In genomic region chr11:102798012-102798746, GRCh38 we compare ENCODE assay signal across 11 cellular contexts. TPM values are rescaled to one million over a fixed set of nuclear protein-coding genes. Genes with fewer than 3 reads are reported as not detected.
DNase-seq lines count a peak whose midpoint lies in the region; ATAC-seq and TF ChIP-seq lines count a peak whose summit lies in the region.
"Had no signal": no experiment of that assay in that cellular context is flagged by ENCODE, and none has a peak within 500 bp of the region (broad histone marks: within the 10 kb centered on the region; RNA-seq: fewer than 3 reads in every experiment).

Gene MMP1 (minus strand): TSS chr11:102798160. CDS start chr11:102798092, 68 bp downstream.

- no peaks in the 10 kb centered on the region for H3K79me2 ChIP-seq in HCT116 (ENCODE audit: insufficient read depth, low read length)

- TF ChIP-seq POLR2A in HCT116 (IDR thresholded peaks at IDR 0.05; ENCODE audit: borderline replicate concordance, extremely low read depth, insufficient read depth, insufficient read length): no peak

- H3K36me3 ChIP-seq in HCT116 (ENCODE audit: control insufficient read depth in 1 of 2, insufficient read depth in 2 of 2, low read length in 2 of 2): no peaks in the 10 kb centered on the region

- H3K4me1 ChIP-seq in HCT116 (ENCODE audit: control insufficient read depth in 1 of 2, insufficient read depth in 2 of 2, low read length in 2 of 2): no peaks in the 10 kb centered on the region

- no peak within 1 kb of the TSS for H3K4me2 ChIP-seq in HCT116 (ENCODE audit: low read length)

- H3K27me3 ChIP-seq in HCT116 (ENCODE audit: insufficient read depth, low read length): no peaks in the 10 kb centered on the region

- in situ Hi-C loops in astrocyte of the cerebellum (cut with HindIII; ENCODE audit: low sequenced_read_pairs): no loop called here

- H3K4me3 ChIP-seq in HCT116 (replicated peaks in 1 of 2; ENCODE audit: low read depth in 1 of 2, low read length in 2 of 2): no peak within 1 kb of the TSS
- no peak within 1 kb of the TSS for H3K4me3 ChIP-seq in astrocyte of the cerebellum (ENCODE audit: low read depth, low read length)

- intact Hi-C loops in HCT116 (cut with micrococcal nuclease): no loop called here

- no peaks in the 10 kb centered on the region for H3K9me3 ChIP-seq in HCT116 (ENCODE audit: control insufficient read depth in 1 of 2, insufficient read depth in 1 of 2, low read depth in 1 of 2, low read length in 2 of 2)

- no peak within 1 kb of the TSS for H2AFZ ChIP-seq in HCT116 (ENCODE audit: low read depth, low read length, poor library complexity, severe bottlenecking)

- no peaks in the 10 kb centered on the region for H3K9me2 ChIP-seq in HCT116 (ENCODE audit: insufficient read depth)

- H3K9ac ChIP-seq in HCT116 (ENCODE audit: low read length): no peak within 1 kb of the TSS

- BruUV-seq in HCT116 (replicated peaks; lab: Mats Ljungman, UMichigan): no TSS peak

- H4K20me1 ChIP-seq in HCT116 (ENCODE audit: insufficient read depth): no peaks in the 10 kb centered on the region

- ATAC-seq in HCT116 (no peak), HG03159 (IDR thresholded peaks at IDR 0.05; ENCODE audit: unreplicated experiment) (no peak)
- ATAC-seq: activated CD8-positive, alpha-beta T cell treated with anti-CD3 and anti-CD28 coated beads for 36 hours; left ventricle myocardium superior had no signal

- CTCF ChIA-PET in HCT116 (lab: Charles Lee): no interaction called here

- RAD21 ChIA-PET in HCT116 (lab: Charles Lee; ENCODE audit: low non-redundant PET in 1 of 2, low total read pairs in 2 of 2, uncharacterized antibody in 2 of 2, unreplicated experiment in 2 of 2): no interaction called here

- peak; percentile 21 for DNase-seq in A172 (ENCODE audit: low spot score)
- no peak for DNase-seq in HCT116 (ENCODE audit: low read depth, low spot score)
- DNase-seq in astrocyte of the cerebellum (ENCODE audit: low read depth): peak; percentile 4
- DNase-seq in glomerular visceral epithelial cell (ENCODE audit: extremely low spot score): peak; percentile 2
- no peak for DNase-seq in amniotic stem cell (lab: John Stamatoyannopoulos, UW)
- no peak for DNase-seq in H4 (ENCODE audit: low spot score)
- DNase-seq in GM19238 (ENCODE audit: insufficient read length, low spot score): no peak
- DNase-seq: activated CD8-positive, alpha-beta T cell treated with anti-CD3 and anti-CD28 coated beads for 36 hours; left ventricle myocardium superior had no signal

- TF ChIP-seq CTCF in HCT116 (IDR thresholded peaks at IDR 0.05 in 2 of 3, conservative IDR thresholded peaks at IDR 0.05 in 1 of 3; ENCODE audit: borderline replicate concordance in 1 of 3, insufficient read depth in 1 of 3, low read depth in 2 of 3, low read length in 2 of 3) (no peak), astrocyte of the cerebellum (IDR thresholded peaks at IDR 0.05; ENCODE audit: low read depth, low read length, missing control alignments) (no peak)

- no peak within 1 kb of the TSS for H3K27ac ChIP-seq in HCT116 (ENCODE audit: low read depth, low read length)

- POLR2A ChIA-PET in HCT116 (lab: Charles Lee): no interaction called here

- TF ChIP-seq RAD21 in HCT116 (IDR thresholded peaks at IDR 0.05; ENCODE audit: low read depth): no peak

TF ChIP-seq in HCT116, 20 proteins besides CTCF, POLR2A, EP300 and RAD21:
- TF ChIP-seq EZH2 (IDR thresholded peaks at IDR 0.05) (no peak), TCF7L2 (IDR thresholded peaks at IDR 0.05; ENCODE audit: borderline replicate concordance, extremely low read depth, insufficient read depth, insufficient read length) (no peak), CEBPB (IDR thresholded peaks at IDR 0.05; ENCODE audit: low read depth) (0 out of 2 replicates have a peak, but pooled peaks have one; percentile 19), FOSL1 (IDR thresholded peaks at IDR 0.05; ENCODE audit: low read depth) (peak; percentile 22; the same call in 1 of the 2 replicates)
TF ChIP-seq in HCT116: peak in this region for 2.

RNA-seq across cellular contexts. Expression of gene MMP1, which starts in this region (rescaled TPM):
- total RNA-seq in A172 (2014; rRNA removed; shearing (Covaris generic)): 12.9 and 19.7 TPM in 2 replicates
- not detected for total RNA-seq in HCT116 (2021; ENCODE audit: unreplicated experiment)
- polyA plus RNA-seq in HCT116 (2012): 0.36 and 0.44 TPM in 2 replicates
- 2.8 and 3.1 TPM in 2 replicates for total RNA-seq in H4 (2014; rRNA removed; shearing (Covaris generic))
- total RNA-seq: activated CD8-positive, alpha-beta T cell treated with anti-CD3 and anti-CD28 coated beads for 36 hours; left ventricle myocardium superior; T-helper 2 cell treated with Interferon-gamma antibody and Interleukin-4, amounts not matched to agents 100 ng/mL and 5 ng/mL, for 36 hours had no signal

Comparison
In these comparisons a context has a peak if more than half of its experiments do, and no peak if none do; other contexts are left out.
1. DNase-seq: peak in A172 (single experiment), astrocyte of the cerebellum (single experiment) and glomerular visceral epithelial cell (single experiment); none in HCT116 (single experiment), amniotic stem cell (single experiment), H4 (single experiment) and GM19238 (single experiment).